ENCODE assay signal across 9 cellular contexts in genomic region chr20:41139227-41140093, GRCh38. TPM values are rescaled to one million over a fixed set of nuclear protein-coding genes. Genes with fewer than 3 reads are reported as not detected.
DNase-seq lines count a peak whose midpoint lies in the region; ATAC-seq, FAIRE-seq and TF ChIP-seq lines count a peak whose summit lies in the region.
"Had no signal": no experiment of that assay in that cellular context is flagged by ENCODE, and none has a peak within 500 bp of the region (broad histone marks: within the 10 kb centered on the region; RNA-seq: fewer than 3 reads in every experiment).

No MANE protein-coding gene starts in this region.

- TF ChIP-seq RAD21 in A549 (conservative IDR thresholded peaks at IDR 0.05 in 1 of 2, IDR thresholded peaks at IDR 0.05 in 1 of 2), result no peak

- no peak overlapping the region for H2AFZ ChIP-seq in mammary epithelial cell (ENCODE audit: low read depth, low read length)

- H3K27me3 ChIP-seq in mammary epithelial cell (ENCODE audit: insufficient read depth, low read length) (no peaks in the 10 kb centered on the region), muscle layer of colon (ENCODE audit: control insufficient read depth in 1 of 2, insufficient read depth in 2 of 2, low read length in 2 of 2) (no peaks in the 10 kb centered on the region)

- H3K9me3 ChIP-seq in A549 (no peaks in the 10 kb centered on the region), mammary epithelial cell (replicated peaks; ENCODE audit: insufficient read depth, low read length) (no peaks in the 10 kb centered on the region), muscle layer of colon (ENCODE audit: low read length) (no peaks in the 10 kb centered on the region)

- no peak for FAIRE-seq in A549 (lab: Jason Lieb, UNC)
- FAIRE-seq: G401.6 had no signal

- BruUV-seq in mammary epithelial cell (replicated peaks; lab: Mats Ljungman, UMichigan), result no TSS peak

- DNase-seq in A549 (ENCODE audit: low read depth in 1 of 2, low spot score in 1 of 2) (no peak), LNCaP clone FGC (ENCODE audit: low read depth) (no peak), mammary epithelial cell (no peak), NCI-H146 treated with DMSO at 0.1 percent for 48 hours (lab: John Stamatoyannopoulos, UW; ENCODE audit: unreplicated experiment) (no peak), NCI-H524 treated with DMSO at 0.1 percent for 48 hours (lab: John Stamatoyannopoulos, UW) (no peak), GM19238 (ENCODE audit: insufficient read length, low spot score) (no peak)

- no peak for ATAC-seq in A549
- ATAC-seq in HG03025 (IDR thresholded peaks at IDR 0.05; ENCODE audit: low FRiP score, unreplicated experiment), result no peak

- no peak for TF ChIP-seq EP300 in A549 (IDR thresholded peaks at IDR 0.05)

- H3K79me2 ChIP-seq in mammary epithelial cell (ENCODE audit: insufficient read depth, low read length), result peaks cover 71% of the 10 kb centered on the region

- CTCF ChIA-PET in A549 (lab: Yijun Ruan, JAX), result interaction anchor here (1.6 to 7.9 kb wide), 2 partner anchors 34 to 199 kb away, joined by 8 to 103 read pairs; partner anchors contain the start of gene LPIN3
- CTCF ChIA-PET in mammary epithelial cell (lab: Charles Lee; ENCODE audit: low non-redundant PET), result no interaction called here

- in situ Hi-C loops in mammary epithelial cell (cut with MboI; ENCODE audit: low sequenced_read_pairs in 2 of 2), result no loop called here

- H3K4me3 ChIP-seq in A549 (no peak overlapping the region), LNCaP clone FGC (ENCODE audit: low read depth, low read length) (peak overlapping the region; percentile 80), mammary epithelial cell (replicated peaks in 1 of 3; ENCODE audit: insufficient read depth in 1 of 3, low read depth in 2 of 3, low read length in 3 of 3) (peak overlapping the region; percentile 60 to 83 (median 71)), muscle layer of colon (ENCODE audit: low read depth in 1 of 2, low read length in 2 of 2) (peak overlapping the region in 1 of 2 donors; percentile 84)

- dilution Hi-C loops in mammary epithelial cell (cut with HindIII; ENCODE audit: low sequenced_read_pairs), result no loop called here

- TF ChIP-seq POLR2A in A549 (IDR thresholded peaks at IDR 0.05; ENCODE audit: low read length), result no peak

- TF ChIP-seq CTCF in A549 (IDR thresholded peaks at IDR 0.05) (no peak), LNCaP clone FGC (IDR thresholded peaks at IDR 0.05; ENCODE audit: control insufficient read depth, extremely low read depth, insufficient read depth) (no peak), mammary epithelial cell (conservative IDR thresholded peaks at IDR 0.05 in 1 of 2, IDR thresholded peaks at IDR 0.05 in 1 of 2; ENCODE audit: extremely low read depth in 1 of 2, insufficient read depth in 1 of 2, low read depth in 1 of 2, low read length in 2 of 2) (no peak)

- no peaks in the 10 kb centered on the region for H3K36me3 ChIP-seq in mammary epithelial cell (ENCODE audit: insufficient read depth, low read length)
- H3K36me3 ChIP-seq in muscle layer of colon (ENCODE audit: insufficient read depth, low read length), result no peaks in the 10 kb centered on the region

- no peaks in the 10 kb centered on the region for H4K20me1 ChIP-seq in mammary epithelial cell (ENCODE audit: insufficient read depth, low read length)

- POLR2A ChIA-PET in A549 (lab: Yijun Ruan, JAX), result no interaction called here

- H3K27ac ChIP-seq in A549 (no peak overlapping the region), mammary epithelial cell (ENCODE audit: insufficient read depth, low read depth, low read length) (no peak overlapping the region), muscle layer of colon (ENCODE audit: low read depth, low read length) (peak overlapping the region; percentile 96)

- intact Hi-C loops in mammary epithelial cell (cut with micrococcal nuclease), result no loop called here

- peak overlapping the region; percentile 98 for H3K4me2 ChIP-seq in A549
- H3K4me2 ChIP-seq in mammary epithelial cell (ENCODE audit: insufficient read depth, low read depth, low read length), result peak overlapping the region; percentile 88

- WGBS in A549 (ENCODE audit: missing lambda C conversion rate), result 69% methylated on average over 5 of the region's 5 CpGs
- 39% methylated on average over 5 of the region's 5 CpGs for WGBS in mammary epithelial cell (ENCODE audit: low coverage, missing lambda C conversion rate)

- peaks cover 7% of the 10 kb centered on the region for H3K4me1 ChIP-seq in A549
- H3K4me1 ChIP-seq in mammary epithelial cell (ENCODE audit: insufficient read depth, low read length), result peaks cover 43% of the 10 kb centered on the region
- H3K4me1 ChIP-seq in muscle layer of colon (ENCODE audit: insufficient read depth, low read length), result peaks cover 56% of the 10 kb centered on the region

- peak overlapping the region; percentile 3 for H3K9ac ChIP-seq in mammary epithelial cell (ENCODE audit: insufficient read depth, low read length)
- peak overlapping the region; percentile 87 for H3K9ac ChIP-seq in muscle layer of colon (ENCODE audit: low read length)

TF ChIP-seq in A549, 52 proteins besides CTCF, POLR2A, EP300 and RAD21:
- TF ChIP-seq ZNF302 (CRISPR knock-in tag; IDR thresholded peaks at IDR 0.05), result no peak
- no peak for TF ChIP-seq E2F6 (IDR thresholded peaks at IDR 0.05; ENCODE audit: borderline replicate concordance, low read depth)
- no peak for TF ChIP-seq CHD2 (IDR thresholded peaks at IDR 0.05; ENCODE audit: low read length, partially characterized antibody)
- no peak for TF ChIP-seq PHF8 (IDR thresholded peaks at IDR 0.05; ENCODE audit: borderline replicate concordance, low read depth)
- no peak for TF ChIP-seq FOSB (CRISPR knock-in tag; IDR thresholded peaks at IDR 0.05)
- TF ChIP-seq NFE2L2 (conservative IDR thresholded peaks at IDR 0.05; ENCODE audit: low read length), result no peak
- no peak for TF ChIP-seq MAZ (IDR thresholded peaks at IDR 0.05; ENCODE audit: borderline replicate concordance, low read depth, low read length)
- no peak for TF ChIP-seq ELK1 (IDR thresholded peaks at IDR 0.05; ENCODE audit: low read depth, low read length)
- TF ChIP-seq EHF (CRISPR knock-in tag; IDR thresholded peaks at IDR 0.05), result no peak
- no peak for TF ChIP-seq SMC3 (IDR thresholded peaks at IDR 0.05)
- TF ChIP-seq CBX2 (IDR thresholded peaks at IDR 0.05; ENCODE audit: borderline replicate concordance, low read depth), result no peak

RNA-seq across cellular contexts. Expression of gene PLCG1, which starts 2.1 kb away (rescaled TPM):
- polyA plus RNA-seq in A549 (2011; rRNA removed) (22.0 and 37.1 TPM in 2 replicates), A549 (2017; fragmentation: RNase III; extraction: RNeasy Plus Mini Kit Qiagen cat#74134 plus additional on column Dnase treatment) (52.1 to 65.3 TPM (median 65.0 TPM) in 3 replicates), mammary epithelial cell (34.9 TPM)
- polyA plus RNA-seq in A549 (2012; cell fraction: cytosol; rRNA removed), result 34.2 and 36.8 TPM in 2 replicates
- polyA plus RNA-seq in A549 (2012; cell fraction: nucleus; rRNA removed), result 159 and 163 TPM in 2 replicates
- polyA minus RNA-seq in A549 (2011; rRNA and poly(A)+ RNA removed), result 50.5 and 59.7 TPM in 2 replicates
- 10 to 100 TPM; 74.3 to 75.8 TPM for total RNA-seq in mammary epithelial cell
- 170 TPM for polyA minus RNA-seq in mammary epithelial cell
